In genomic region chr3:11146771-11147363, GRCh38 we compare ENCODE assay signal across 1 cellular context.
TF ChIP-seq lines count a peak whose summit lies in the region.

No MANE protein-coding gene starts in this region.

TF ChIP-seq in GM12891, 5 proteins besides CTCF, POLR2A, EP300 and RAD21:
- TF ChIP-seq SPI1 (IDR thresholded peaks at IDR 0.05; ENCODE audit: low read depth, low read length) (no peak), PAX5 (IDR thresholded peaks at IDR 0.05; ENCODE audit: insufficient read depth, low read length, severe bottlenecking) (no peak), POLR2AphosphoS5 (IDR thresholded peaks at IDR 0.05; ENCODE audit: low read depth, low read length) (no peak)
TF ChIP-seq in GM12891: peak in this region for 0.
